ENCODE assay signal across 1 cellular context in the genomic region with DNA sequence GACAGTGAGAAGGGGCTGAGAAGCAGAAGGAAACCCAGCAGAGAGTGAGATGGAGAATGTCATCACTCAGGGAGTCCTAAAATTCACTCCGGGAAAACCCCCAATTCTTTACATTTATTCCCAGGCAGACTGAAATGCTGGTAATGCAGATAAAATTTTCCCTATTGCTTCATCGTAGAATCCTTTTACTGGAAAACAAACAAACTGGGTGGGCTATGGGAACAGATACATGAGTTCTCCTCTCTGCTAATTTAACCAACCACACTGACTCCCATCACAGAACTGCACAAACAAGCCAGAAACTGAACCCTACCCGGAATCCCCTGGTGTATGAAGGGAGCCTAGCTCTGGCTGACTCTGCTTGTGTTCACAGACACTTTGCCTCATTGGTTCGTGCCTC.
TF ChIP-seq lines count a peak whose summit lies in the region.

No MANE protein-coding gene starts in this region.

TF ChIP-seq in endothelial cell of umbilical vein, 7 proteins besides CTCF, POLR2A, EP300 and RAD21 (continued from another document):
- TF ChIP-seq FOS (IDR thresholded peaks at IDR 0.05; ENCODE audit: borderline replicate concordance, insufficient read depth, low read length): no peak
- TF ChIP-seq, protein P1, sequence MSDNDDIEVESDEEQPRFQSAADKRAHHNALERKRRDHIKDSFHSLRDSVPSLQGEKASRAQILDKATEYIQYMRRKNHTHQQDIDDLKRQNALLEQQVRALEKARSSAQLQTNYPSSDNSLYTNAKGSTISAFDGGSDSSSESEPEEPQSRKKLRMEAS (IDR thresholded peaks at IDR 0.05; ENCODE audit: insufficient read depth, insufficient read length): no peak
- TF ChIP-seq MYC (IDR thresholded peaks at IDR 0.05; ENCODE audit: low read depth, low read length): no peak
TF ChIP-seq in endothelial cell of umbilical vein: peak in this region for 0.
